Comparison of ENCODE assay signal across 27 cellular contexts in genomic region chr2:20836521-20836920, GRCh38.
"Had no signal": no experiment of that assay in that cellular context is flagged by ENCODE, and none has a peak within 500 bp of the region (broad histone marks: within the 10 kb centered on the region; RNA-seq: fewer than 3 reads in every experiment).

No MANE protein-coding gene starts in this region.

- H3K4me1 ChIP-seq: pancreas, right lobe of liver, sigmoid colon, spleen, suprapubic skin, testis, tibial artery, upper lobe of left lung, vagina had no signal

- DNase-seq: naive B cell; naive thymus-derived CD8-positive, alpha-beta T cell; nephron progenitor cell; pancreas; right cardiac atrium; right lobe of liver; sigmoid colon; spleen; stimulated activated CD4-positive, alpha-beta T cell treated with anti-CD3 and anti-CD28 coated beads, Interleukin-12 subunit alpha, Interleukin-12 subunit beta, amount 100 ng/mL, for 4 hours; stimulated activated CD4-positive, alpha-beta T cell treated with anti-CD3 and anti-CD28 coated beads, Interleukin-1b, Interleukin-23, amount 100 ng/mL, for 48 hours; stimulated activated CD4-positive, alpha-beta T cell treated with anti-CD3 and anti-CD28 coated beads, Interleukin-4, amount 100 ng/mL, for 1 hour; stimulated activated CD4-positive, alpha-beta T cell treated with anti-CD3 and anti-CD28 coated beads, Interleukin-4, amount 100 ng/mL, for 4 hours; stimulated activated CD8-positive, alpha-beta memory T cell treated with anti-CD3 and anti-CD28 coated beads, Interleukin-4, amount 100 ng/mL, for 48 hours; stimulated activated naive CD4-positive, alpha-beta T cell; stimulated activated naive CD8-positive, alpha-beta T cell treated with anti-CD3 and anti-CD28 coated beads, Interleukin-15, amount 100 ng/mL, for 72 hours; stimulated activated naive CD8-positive, alpha-beta T cell treated with anti-CD3 and anti-CD28 coated beads, Interleukin-15, Interleukin-2, amounts not matched to agents 100 U/mL and 50 U/mL, for 24 hours; substantia nigra; testis; tibial artery; trophoblast cell; upper lobe of left lung had no signal

- H3K27ac ChIP-seq: neutrophil, pancreas, prostate gland, right lobe of liver, sigmoid colon, skin epidermis, spleen, suprapubic skin, testis, tibial artery, upper lobe of left lung, vagina had no signal

- H3K36me3 ChIP-seq: neutrophil, pancreas, prostate gland, right lobe of liver, sigmoid colon, spleen, suprapubic skin, tibial artery, upper lobe of left lung, vagina had no signal

- H3K9me3 ChIP-seq: neutrophil, pancreas, prostate gland, right lobe of liver, sigmoid colon, suprapubic skin, testis, upper lobe of left lung, vagina had no signal

- H3K4me2 ChIP-seq: smooth muscle cell had no signal

- H3K4me3 ChIP-seq: pancreas, prostate gland, right lobe of liver, sigmoid colon, skin epidermis, smooth muscle cell, spleen, suprapubic skin, testis, tibial artery, upper lobe of left lung, vagina had no signal

- H3K27me3 ChIP-seq: right lobe of liver, sigmoid colon, testis, tibial artery, upper lobe of left lung, vagina had no signal
